Comparison of ENCODE assay signal across 8 cellular contexts in genomic region chr5:17189381-17190036, GRCh38. TPM values are rescaled to one million over a fixed set of nuclear protein-coding genes. Genes with fewer than 3 reads are reported as not detected.
DNase-seq lines count a peak whose midpoint lies in the region; ATAC-seq and TF ChIP-seq lines count a peak whose summit lies in the region.

No MANE protein-coding gene starts in this region.

- ATAC-seq in GM21576 (IDR thresholded peaks at IDR 0.05; ENCODE audit: unreplicated experiment) = peak; percentile 76
- peak; percentile 57 for ATAC-seq in RWPE2 (ENCODE audit: low read depth)
- ATAC-seq in GM19455 (IDR thresholded peaks at IDR 0.05; ENCODE audit: unreplicated experiment) = no peak

- H3K4me2 ChIP-seq in Loucy (ENCODE audit: low read depth, low read length, poor library complexity, severe bottlenecking) = no peak overlapping the region

- H3K9me3 ChIP-seq in Loucy (ENCODE audit: insufficient read depth, low read depth, low read length) (no peaks in the 10 kb centered on the region), RWPE2 (ENCODE audit: severe bottlenecking) (no peaks in the 10 kb centered on the region)

- TF ChIP-seq CTCF in Loucy (conservative IDR thresholded peaks at IDR 0.05; ENCODE audit: low read length) (peak; percentile 93), RWPE2 (IDR thresholded peaks at IDR 0.05; ENCODE audit: poor library complexity, severe bottlenecking) (peak; percentile 91)

- H2AFZ ChIP-seq in Loucy (ENCODE audit: low read length) = no peak overlapping the region

- H3K4me1 ChIP-seq in Loucy (ENCODE audit: insufficient read depth, low read length, poor library complexity, severe bottlenecking) (no peaks in the 10 kb centered on the region), RWPE2 (ENCODE audit: insufficient read depth, poor library complexity, severe bottlenecking) (peaks cover 19% of the 10 kb centered on the region)

- no peaks in the 10 kb centered on the region for H3K27me3 ChIP-seq in Loucy (ENCODE audit: insufficient read depth, low read length, poor library complexity, severe bottlenecking)
- no peaks in the 10 kb centered on the region for H3K27me3 ChIP-seq in RWPE2 (ENCODE audit: insufficient read depth, poor library complexity, severe bottlenecking)

- H3K36me3 ChIP-seq in Loucy (ENCODE audit: insufficient read depth, low read length) (no peaks in the 10 kb centered on the region), RWPE2 (ENCODE audit: low read depth) (no peaks in the 10 kb centered on the region)

- no peak overlapping the region for H3K27ac ChIP-seq in RWPE2 (ENCODE audit: poor library complexity, severe bottlenecking)

- no peaks in the 10 kb centered on the region for H3F3A ChIP-seq in Loucy (ENCODE audit: low read depth)

- no peak overlapping the region for H3K9ac ChIP-seq in Loucy (ENCODE audit: low read depth, low read length, poor library complexity, severe bottlenecking)

- no peaks in the 10 kb centered on the region for H3K79me2 ChIP-seq in Loucy (ENCODE audit: insufficient read depth, low read length)

- no peaks in the 10 kb centered on the region for H3K9me2 ChIP-seq in Loucy (replicated peaks; ENCODE audit: low read depth, low read length)

- H3K4me3 ChIP-seq in Loucy (ENCODE audit: low read length, poor library complexity, severe bottlenecking) (no peak overlapping the region), RWPE2 (ENCODE audit: severe bottlenecking) (no peak overlapping the region)

- DNase-seq in DMS114 treated with DMSO at 0.1 percent for 48 hours (lab: John Stamatoyannopoulos, UW; ENCODE audit: unreplicated experiment) (peak; percentile 54), RWPE2 (ENCODE audit: low spot score) (peak; percentile 81), head of caudate nucleus (peak; percentile 46 to 88 (median 76)), pulmonary artery endothelial cell (ENCODE audit: low read depth, low spot score) (peak; percentile 66)
- peak; percentile 8 for DNase-seq in activated effector memory CD4-positive, alpha-beta T cell treated with Interleukin-2 at 50 U/mL for 16 hours

- no peaks in the 10 kb centered on the region for H4K20me1 ChIP-seq in Loucy (ENCODE audit: insufficient read depth, low read length, poor library complexity, severe bottlenecking)

- intact Hi-C loops in head of caudate nucleus (cut with DNase I) = no loop called here

RNA-seq across cellular contexts. Expression of gene BASP1, which starts 27.9 kb away (rescaled TPM):
- total RNA-seq in pulmonary artery endothelial cell = 73.9 and 76.4 TPM in 2 replicates

Comparison
In these comparisons a context has a peak if more than half of its experiments do, and no peak if none do; other contexts are left out.
1. DNase-seq: peak in every context shown above with its lines; median percentile 81 in RWPE2; 76 in head of caudate nucleus; 66 in pulmonary artery endothelial cell; 54 in DMS114 treated with DMSO at 0.1 percent for 48 hours; 8 in activated effector memory CD4-positive, alpha-beta T cell treated with Interleukin-2 at 50 U/mL for 16 hours.